10 cellular contexts compared by ENCODE assay signal in the genomic region with DNA sequence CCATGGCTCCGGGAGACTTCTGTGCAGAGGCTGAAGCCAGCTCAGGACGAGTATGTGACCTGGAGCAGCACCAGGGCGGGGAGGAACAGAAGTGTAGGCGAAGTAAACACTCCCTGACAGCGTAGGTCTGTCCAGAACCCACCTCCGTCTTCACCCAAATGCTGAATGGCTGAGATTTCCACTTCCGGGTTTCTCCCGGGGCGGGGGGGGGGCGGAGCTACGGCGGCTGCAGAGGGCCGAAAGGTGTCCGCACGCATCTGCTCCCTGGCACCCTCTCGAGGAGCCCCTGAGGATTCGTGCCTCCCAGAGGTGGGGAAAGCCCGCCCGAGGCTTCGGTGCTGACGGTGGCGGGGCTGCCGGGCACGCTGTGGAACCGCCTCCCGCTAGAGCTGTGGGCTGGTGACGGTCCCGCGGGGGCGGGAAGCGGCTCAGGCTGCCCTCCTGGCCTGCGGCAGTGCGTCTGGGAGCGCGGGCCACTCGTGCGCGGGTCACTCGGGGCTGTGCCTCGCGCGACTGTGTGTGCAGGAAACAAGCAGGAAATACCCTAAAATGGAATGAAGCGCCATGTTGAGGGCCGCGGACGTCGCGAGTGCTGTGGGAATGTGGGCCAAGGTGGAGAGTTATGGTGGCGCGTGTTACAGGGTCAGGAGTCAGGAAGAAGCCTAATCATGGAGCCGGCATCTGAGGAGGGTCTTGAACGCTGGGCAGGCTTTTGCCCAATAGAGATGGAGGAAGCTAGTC.
DNase-seq lines count a peak whose midpoint lies in the region; ATAC-seq and TF ChIP-seq lines count a peak whose summit lies in the region.
"Had no signal": no experiment of that assay in that cellular context is flagged by ENCODE, and none has a peak within 500 bp of the region (broad histone marks: within the 10 kb centered on the region; RNA-seq: fewer than 3 reads in every experiment).

No MANE protein-coding gene starts in this region.

- TF ChIP-seq CTCF in foreskin keratinocyte (conservative IDR thresholded peaks at IDR 0.05) = no peak

- H3K27me3 ChIP-seq in foreskin keratinocyte = no peaks in the 10 kb centered on the region

- H3K4me3 Mint-ChIP-seq in activated CD4-positive, alpha-beta T cell treated with anti-CD3 and anti-CD28 coated beads for 36 hours = peak overlapping the region; percentile 38

- no peak overlapping the region for H3K27ac ChIP-seq in foreskin keratinocyte

- H3K4me1 Mint-ChIP-seq in activated CD4-positive, alpha-beta T cell treated with anti-CD3 and anti-CD28 coated beads for 36 hours = no peaks in the 10 kb centered on the region

- ATAC-seq in activated CD4-positive, alpha-beta T cell treated with anti-CD3 and anti-CD28 coated beads for 36 hours = peak; percentile 36
- ATAC-seq in foreskin keratinocyte = peak; percentile 23
- ATAC-seq in HG02678 (IDR thresholded peaks at IDR 0.05; ENCODE audit: unreplicated experiment) = no peak

- H3K27ac Mint-ChIP-seq in activated CD4-positive, alpha-beta T cell treated with anti-CD3 and anti-CD28 coated beads for 36 hours = no peak overlapping the region

- CTCF ChIA-PET in activated CD4-positive, alpha-beta T cell treated with anti-CD3 and anti-CD28 coated beads for 36 hours (lab: Charles Lee) = no interaction called here

- no peaks in the 10 kb centered on the region for H3K27me3 Mint-ChIP-seq in activated CD4-positive, alpha-beta T cell treated with anti-CD3 and anti-CD28 coated beads for 36 hours

- DNase-seq in activated CD4-positive, alpha-beta T cell treated with anti-CD3 and anti-CD28 coated beads for 36 hours = peak; percentile 41
- DNase-seq in activated CD4-positive, alpha-beta T cell treated with anti-CD3 and anti-CD28 coated beads for 1 hour = no peak
- DNase-seq in activated T-cell treated with anti-CD3 and anti-CD28 coated beads, Interleukin-2, amount 50 U/mL, for 48 hours = peak; percentile 32 to 43
- DNase-seq in foreskin keratinocyte (no peak), stromal cell of bone marrow (ENCODE audit: low read depth) (peak; percentile 2), NAMALWA (ENCODE audit: low spot score) (no peak)
- no peak for DNase-seq in stimulated activated CD4-positive, alpha-beta T cell treated with anti-CD3 and anti-CD28 coated beads, Interleukin-4, amount 100 ng/mL, for 4 hours
- DNase-seq: kidney glomerular epithelial cell, NCI-H146 had no signal

- POLR2A ChIA-PET in activated CD4-positive, alpha-beta T cell treated with anti-CD3 and anti-CD28 coated beads for 36 hours (lab: Charles Lee) = no interaction called here

- H3K36me3 Mint-ChIP-seq in activated CD4-positive, alpha-beta T cell treated with anti-CD3 and anti-CD28 coated beads for 36 hours (ENCODE audit: low read depth) = no peaks in the 10 kb centered on the region

- no peaks in the 10 kb centered on the region for H3K4me1 ChIP-seq in foreskin keratinocyte

- intact Hi-C loops in activated CD4-positive, alpha-beta T cell treated with anti-CD3 and anti-CD28 coated beads for 36 hours (cut with DNase I, micrococcal nuclease) = no loop called here

- H3K9me3 Mint-ChIP-seq in activated CD4-positive, alpha-beta T cell treated with anti-CD3 and anti-CD28 coated beads for 36 hours (ENCODE audit: low read depth) = peaks cover 22% of the 10 kb centered on the region

Comparison
In these comparisons a context has a peak if more than half of its experiments do, and no peak if none do; other contexts are left out.
1. DNase-seq: peak in activated CD4-positive, alpha-beta T cell treated with anti-CD3 and anti-CD28 coated beads for 36 hours (single experiment), activated T-cell treated with anti-CD3 and anti-CD28 coated beads, Interleukin-2, amount 50 U/mL, for 48 hours (2 of 2) and stromal cell of bone marrow (single experiment); none in activated CD4-positive, alpha-beta T cell treated with anti-CD3 and anti-CD28 coated beads for 1 hour (single experiment), foreskin keratinocyte (0 of 2), NAMALWA (single experiment) and stimulated activated CD4-positive, alpha-beta T cell treated with anti-CD3 and anti-CD28 coated beads, Interleukin-4, amount 100 ng/mL, for 4 hours (0 of 2).